Comparison of ENCODE assay signal across 15 cellular contexts in the genomic region with DNA sequence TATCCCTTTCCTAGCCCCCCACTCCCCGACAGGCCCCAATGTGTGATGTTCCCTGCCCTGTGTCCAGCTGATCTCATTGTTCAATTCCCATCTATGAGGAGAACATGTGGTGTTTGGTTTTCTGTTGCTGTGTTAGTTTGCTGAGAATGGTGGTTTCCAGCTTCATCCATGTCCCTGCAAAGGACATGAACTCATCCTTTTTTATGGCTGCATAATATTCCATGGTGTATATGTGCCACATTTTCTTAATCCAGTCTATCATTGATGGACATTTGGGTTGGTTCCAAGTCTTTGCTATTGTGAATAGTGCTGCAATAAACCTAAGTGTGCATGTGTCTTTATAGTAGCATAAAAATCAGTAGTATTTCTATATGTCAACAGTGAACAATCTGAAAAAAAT. TPM values are rescaled to one million over a fixed set of nuclear protein-coding genes. Genes with fewer than 3 reads are reported as not detected.
"Had no signal": no experiment of that assay in that cellular context is flagged by ENCODE, and none has a peak within 500 bp of the region (broad histone marks: within the 10 kb centered on the region; RNA-seq: fewer than 3 reads in every experiment).

No MANE protein-coding gene starts in this region.

RNA-seq across cellular contexts. Expression of gene ONECUT2, which starts 40.4 kb away (rescaled TPM):
- total RNA-seq: activated naive CD4-positive, alpha-beta T cell treated with anti-CD3 and anti-CD28 coated beads for 36 hours; activated naive CD8-positive, alpha-beta T cell treated with anti-CD3 and anti-CD28 coated beads for 36 hours; activated naive CD8-positive, alpha-beta T cell treated with anti-CD3 and anti-CD28 coated beads, Interleukin-2, amount 10 ng/mL, durations not matched to agents 7 days and 5 days; activated T-helper 2 cell treated with anti-CD3 and anti-CD28 coated beads, Interferon-gamma antibody, Interleukin-2, Interleukin-4, amounts not matched to agents 10 μg/mL and 5 μg/mL and 100 μg/mL, durations not matched to agents 14 hours and 24 hours and 36 hours had no signal

RNA-seq across cellular contexts. Expression of gene ST8SIA3, which starts 42.4 kb away (rescaled TPM):
- total RNA-seq: activated naive CD4-positive, alpha-beta T cell treated with anti-CD3 and anti-CD28 coated beads for 36 hours; activated naive CD4-positive, alpha-beta T cell treated with anti-CD3 and anti-CD28 coated beads, Interleukin-2, amount 50 U/mL, for 72 hours; activated naive CD8-positive, alpha-beta T cell treated with anti-CD3 and anti-CD28 coated beads for 36 hours; activated naive CD8-positive, alpha-beta T cell treated with anti-CD3 and anti-CD28 coated beads, Interleukin-2, amount 10 ng/mL, durations not matched to agents 7 days and 5 days; activated T-cell treated with anti-CD3 and anti-CD28 coated beads, Interleukin-2, amount 50 U/mL, for 4 hours; activated T-cell treated with anti-CD3 and anti-CD28 coated beads, Interleukin-2, amount 50 U/mL, for 72 hours; activated T-helper 1 cell treated with anti-CD3 and anti-CD28 coated beads, Interleukin-12 subunit alpha, Interleukin-12 subunit beta, Interleukin-2, Interleukin-4 antibody, amounts not matched to agents 30 ng/mL and 10 ng/mL and 1 ng/mL, durations not matched to agents 14 hours and 24 hours and 36 hours; activated T-helper 17 cell treated with anti-CD3 and anti-CD28 coated beads, Interleukin-2, amount 50 U/mL, for 72 hours; activated T-helper 2 cell treated with anti-CD3 and anti-CD28 coated beads, Interferon-gamma antibody, Interleukin-2, Interleukin-4, amounts not matched to agents 10 μg/mL and 5 μg/mL and 100 μg/mL, durations not matched to agents 14 hours and 24 hours and 36 hours; aorta; ascending aorta; breast epithelium; bronchial epithelial cell; cardiac muscle cell; chondrocyte had no signal
